ENCODE assay signal across 21 cellular contexts in genomic region chr2:20838016-20838415, GRCh38. TPM values are rescaled to one million over a fixed set of nuclear protein-coding genes. Genes with fewer than 3 reads are reported as not detected.
A peak's percentile ranks its signal among the peaks of the same experiment; 100 is the strongest.
DNase-seq lines count a peak whose midpoint lies in the region; FAIRE-seq and TF ChIP-seq lines count a peak whose summit lies in the region.
"Had no signal": no experiment of that assay in that cellular context is flagged by ENCODE, and none has a peak within 500 bp of the region (broad histone marks: within the 10 kb centered on the region; RNA-seq: fewer than 3 reads in every experiment).

No MANE protein-coding gene starts in this region.

- FAIRE-seq in HTR-8/SVneo (lab: Jason Lieb, UNC) = peak; percentile 23
- FAIRE-seq: A204.1, GM19239, H1 had no signal

- TF ChIP-seq POLR2A in stomach (IDR thresholded peaks at IDR 0.05) = no peak

- H3K27ac ChIP-seq in SJCRH30 (no peak overlapping the region), stomach (no peak overlapping the region)
- H3K27ac ChIP-seq: C4-2B, PC-9, SJSA1 had no signal

- H3K4me3 ChIP-seq in SJCRH30 (no peak overlapping the region), stomach (no peak overlapping the region)
- H3K4me3 ChIP-seq: PC-9, SJSA1 had no signal

- peak; percentile 20 for DNase-seq in Ammon's horn (ENCODE audit: low spot score)
- DNase-seq in HTR-8/SVneo (ENCODE audit: insufficient read length, low spot score) = no peak
- DNase-seq in NCI-H69 (lab: John Stamatoyannopoulos, UW) = peak; percentile 63
- peak; percentile 1 for DNase-seq in myocyte (ENCODE audit: low read depth)
- DNase-seq in SJCRH30 = no peak
- DNase-seq in stomach = no peak
- no peak for DNase-seq in ACHN
- DNase-seq: CD8-positive, alpha-beta T cell; DMS 273 treated with DMSO at 0.1 percent for 48 hours; DND-41; NCI-H1048; NCI-H1436; NCI-H2029; NCI-H2227 treated with DMSO at 0.1 percent for 48 hours; NCI-H526 treated with DMSO at 0.1 percent for 48 hours; PC-9 had no signal

- no peaks in the 10 kb centered on the region for H3K36me3 ChIP-seq in SJCRH30
- no peaks in the 10 kb centered on the region for H3K36me3 ChIP-seq in stomach
- H3K36me3 ChIP-seq: SJSA1 had no signal

- no peak for TF ChIP-seq EP300 in stomach (IDR thresholded peaks at IDR 0.05)

- in situ Hi-C loops in ACHN (cut with HindIII; ENCODE audit: low pct_ligation_motif_present, low pct_unique_long_range_greater_than_20kb, low sequenced_read_pairs) = no loop called here

- H3K27me3 ChIP-seq in SJCRH30 (no peaks in the 10 kb centered on the region), stomach (peaks cover 0 to 29% (median 14%) of the 10 kb centered on the region in 3 donors)

- intact Hi-C loops in stomach (cut with DNase I; ENCODE audit: low total_unique reads) = no loop called here

- H3K9me3 ChIP-seq in SJCRH30 (replicated peaks) (no peaks in the 10 kb centered on the region), stomach (no peaks in the 10 kb centered on the region)
- H3K9me3 ChIP-seq: SJSA1 had no signal

- no peak for TF ChIP-seq CTCF in stomach (IDR thresholded peaks at IDR 0.05)

- H3K4me1 ChIP-seq in SJCRH30 = no peaks in the 10 kb centered on the region
- no peaks in the 10 kb centered on the region for H3K4me1 ChIP-seq in stomach
- H3K4me1 ChIP-seq: SJSA1 had no signal

- WGBS in stomach, 5 donors = 80 to 90% (median 86%) methylated on average over 2 of the region's 2 CpGs

RNA-seq across cellular contexts. Expression of gene LDAH, which starts 15.1 kb away (rescaled TPM):
- 14.7 and 15.7 TPM in 2 replicates for total RNA-seq in myocyte
- polyA plus RNA-seq in myocyte (2012) = 8.7 TPM
- total RNA-seq in SJCRH30 (2014; rRNA removed; shearing (Covaris generic)) = 23.4 and 27.6 TPM in 2 replicates
- total RNA-seq in stomach = 10 to 100 TPM in 3 of 5 donors, 1 to 10 TPM in 2; 4.1 to 20.0 (median 13.3) TPM
- 1 to 10 TPM; 5.3 to 5.9 (median 5.7) TPM for polyA plus RNA-seq in stomach

Comparison
In these comparisons a context has a peak if more than half of its experiments do, and no peak if none do; other contexts are left out.
1. DNase-seq: peak in Ammon's horn (single experiment), NCI-H69 (single experiment) and myocyte (single experiment); none in HTR-8/SVneo (single experiment), SJCRH30 (0 of 2), stomach (single experiment) and ACHN (single experiment).